ENCODE assay signal across 8 cellular contexts in the genomic region with DNA sequence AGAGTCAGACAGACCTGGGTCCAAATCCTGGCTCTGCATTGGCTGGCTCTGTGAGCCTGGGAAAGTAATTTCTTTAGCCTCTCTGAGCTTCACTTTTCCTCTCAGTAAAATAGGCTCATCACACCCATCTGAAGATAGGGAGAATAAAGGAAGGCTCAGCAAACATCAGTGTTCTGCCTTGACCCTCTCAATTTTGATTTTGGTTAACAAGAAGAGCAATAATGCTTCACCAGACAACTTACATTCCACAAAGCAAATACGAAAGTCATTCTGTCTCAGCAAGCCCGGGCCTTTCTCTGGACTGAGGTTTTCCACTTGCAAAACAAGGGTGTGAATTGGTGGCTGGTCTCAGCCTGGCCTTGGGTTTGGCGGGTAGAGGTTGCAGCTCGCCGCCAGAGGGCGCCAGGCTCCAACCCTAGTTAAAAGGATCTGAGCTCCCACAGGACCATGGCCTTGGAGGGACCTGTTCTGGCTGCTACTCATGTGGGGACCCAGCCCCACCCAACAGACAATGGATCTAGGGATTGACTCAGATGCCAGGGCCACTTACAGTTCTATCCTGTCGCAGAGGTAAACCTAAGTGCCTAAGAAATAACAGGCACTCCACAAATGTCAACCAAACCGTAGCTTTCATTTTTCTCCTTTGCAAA. TPM values are rescaled to one million over a fixed set of nuclear protein-coding genes. Genes with fewer than 3 reads are reported as not detected.
DNase-seq lines count a peak whose midpoint lies in the region; ATAC-seq, FAIRE-seq and TF ChIP-seq lines count a peak whose summit lies in the region.

No MANE protein-coding gene starts in this region.

- DNase-seq in A549 (ENCODE audit: low read depth in 1 of 2, low spot score in 1 of 2) (peak; percentile 76 to 85), GM18507 (ENCODE audit: extremely low spot score, insufficient read length, low read depth) (peak; percentile 38), NCI-H187 treated with DMSO at 0.1 percent for 48 hours (lab: John Stamatoyannopoulos, UW) (peak; percentile 40), T1000 (lab: John Stamatoyannopoulos, UW) (peak; percentile 68), amygdala (lab: John Stamatoyannopoulos, UW) (peak in 55 of 56 donors; percentile 5 to 84 (median 52)), right cardiac atrium (peak; percentile 83 to 93 (median 91)), sigmoid colon (peak; percentile 90)

- H3K4me1 ChIP-seq in A549 (no peaks in the 10 kb centered on the region), right cardiac atrium (ENCODE audit: control insufficient read depth, insufficient read depth, low read length) (no peaks in the 10 kb centered on the region), sigmoid colon (no peaks in the 10 kb centered on the region)

- intact Hi-C loops in right cardiac atrium (cut with DNase I) (loop anchor here (2.0 to 10.0 kb wide), 5 partner anchors 48 to 101 kb away; no protein-coding TSS in a partner anchor), sigmoid colon (cut with DNase I) (loop anchor here (1.0 to 10.0 kb wide), 4 partner anchors 51 to 221 kb away; no protein-coding TSS in a partner anchor)

- H3K4me2 ChIP-seq in A549: no peak overlapping the region

- TF ChIP-seq CTCF in A549 (IDR thresholded peaks at IDR 0.05): peak; percentile 98
- TF ChIP-seq CTCF in sigmoid colon (IDR thresholded peaks at IDR 0.05): peak; percentile 45 to 89 (median 83)

- WGBS in A549 (ENCODE audit: missing lambda C conversion rate): 13% methylated on average over 8 of the region's 8 CpGs
- WGBS in right cardiac atrium: 13% methylated on average over 8 of the region's 8 CpGs
- WGBS in sigmoid colon, 2 donors: 11 to 14% methylated on average over 8 of the region's 8 CpGs

- H3K27me3 ChIP-seq in right cardiac atrium (ENCODE audit: control insufficient read depth, insufficient read depth) (no peaks in the 10 kb centered on the region), sigmoid colon (peaks cover 0 to 28% (median 1%) of the 10 kb centered on the region in 3 donors)

- POLR2A ChIA-PET in A549 (lab: Yijun Ruan, JAX): interaction anchor here (0.5 to 0.9 kb wide), 2 partner anchors 25 to 243 kb away, joined by 3 read pairs; a partner anchor contains a TSS

- no peaks in the 10 kb centered on the region for H3K36me3 ChIP-seq in sigmoid colon

- FAIRE-seq in A549 (lab: Jason Lieb, UNC) (peak; percentile 79), GM18507 (lab: Jason Lieb, UNC) (peak; percentile 92)

- CTCF ChIA-PET in A549 (lab: Yijun Ruan, JAX): interaction anchor here (0.6 to 22.4 kb wide), 58 partner anchors 9 to 387 kb away, joined by 3 to 657 read pairs (median 6); a partner anchor contains a TSS

- peak; percentile 91 to 94 for TF ChIP-seq RAD21 in A549 (conservative IDR thresholded peaks at IDR 0.05 in 1 of 2, IDR thresholded peaks at IDR 0.05 in 1 of 2)

- TF ChIP-seq EP300 in A549 (IDR thresholded peaks at IDR 0.05): no peak
- TF ChIP-seq EP300 in sigmoid colon (IDR thresholded peaks at IDR 0.05): no peak

- no peak overlapping the region for H3K4me3 ChIP-seq in A549
- no peak overlapping the region for H3K4me3 ChIP-seq in right cardiac atrium (ENCODE audit: low read length)
- no peak overlapping the region for H3K4me3 ChIP-seq in sigmoid colon

- H3K27ac ChIP-seq in A549 (no peak overlapping the region), right cardiac atrium (ENCODE audit: low read length) (no peak overlapping the region), sigmoid colon (no peak overlapping the region)

- ATAC-seq in A549 (peak; percentile 78 to 89), right cardiac atrium (peak; percentile 88 to 90), GM21717 (IDR thresholded peaks at IDR 0.05; ENCODE audit: unreplicated experiment) (no peak)

- TF ChIP-seq POLR2A in A549 (IDR thresholded peaks at IDR 0.05; ENCODE audit: low read length): no peak
- no peak for TF ChIP-seq POLR2A in sigmoid colon (IDR thresholded peaks at IDR 0.05)

- no peaks in the 10 kb centered on the region for H3K9me3 ChIP-seq in A549
- H3K9me3 ChIP-seq in right cardiac atrium (ENCODE audit: control insufficient read depth, low read length): no peaks in the 10 kb centered on the region
- H3K9me3 ChIP-seq in sigmoid colon: no peaks in the 10 kb centered on the region

TF ChIP-seq in A549, 52 proteins besides CTCF, POLR2A, EP300 and RAD21:
- peak; percentile 94 for TF ChIP-seq SMC3 (IDR thresholded peaks at IDR 0.05)
- TF ChIP-seq, protein P1, sequence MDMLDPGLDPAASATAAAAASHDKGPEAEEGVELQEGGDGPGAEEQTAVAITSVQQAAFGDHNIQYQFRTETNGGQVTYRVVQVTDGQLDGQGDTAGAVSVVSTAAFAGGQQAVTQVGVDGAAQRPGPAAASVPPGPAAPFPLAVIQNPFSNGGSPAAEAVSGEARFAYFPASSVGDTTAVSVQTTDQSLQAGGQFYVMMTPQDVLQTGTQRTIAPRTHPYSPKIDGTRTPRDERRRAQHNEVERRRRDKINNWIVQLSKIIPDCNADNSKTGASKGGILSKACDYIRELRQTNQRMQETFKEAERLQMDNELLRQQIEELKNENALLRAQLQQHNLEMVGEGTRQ (IDR thresholded peaks at IDR 0.05): no peak

RNA-seq across cellular contexts. Expression of a gene that starts 1.6 kb away (rescaled TPM):
- polyA plus RNA-seq in A549 (2011; rRNA removed) (not detected in 2 replicates), A549 (2017; fragmentation: RNase III; extraction: RNeasy Plus Mini Kit Qiagen cat#74134 plus additional on column Dnase treatment) (not detected in 3 replicates), right cardiac atrium (not detected), sigmoid colon (not detected)
- 0.20 TPM in 1 of 2 replicates, not detected in the other for polyA plus RNA-seq in A549 (2012; cell fraction: cytosol; rRNA removed)
- not detected in 2 replicates for polyA plus RNA-seq in A549 (2012; cell fraction: nucleus; rRNA removed)
- not detected in 2 replicates for polyA minus RNA-seq in A549 (2011; rRNA and poly(A)+ RNA removed)
- total RNA-seq in right cardiac atrium (not detected), sigmoid colon (not detected)

RNA-seq across cellular contexts. Expression of a gene that starts 9.8 kb away (rescaled TPM):
- polyA plus RNA-seq in A549 (2011; rRNA removed): not detected in 2 replicates
- polyA plus RNA-seq in A549 (2012; cell fraction: cytosol; rRNA removed): not detected in 2 replicates
- polyA plus RNA-seq in A549 (2012; cell fraction: nucleus; rRNA removed): 0.07 TPM in 1 of 2 replicates, not detected in the other
- polyA plus RNA-seq in A549 (2017; fragmentation: RNase III; extraction: RNeasy Plus Mini Kit Qiagen cat#74134 plus additional on column Dnase treatment): not detected in 3 replicates
- polyA minus RNA-seq in A549 (2011; rRNA and poly(A)+ RNA removed): not detected in 2 replicates
- not detected for total RNA-seq in right cardiac atrium
- polyA plus RNA-seq in right cardiac atrium: not detected
- 1 to 10 TPM in 1 of 4 donors, not detected in 3; 3.2 TPM for total RNA-seq in sigmoid colon
- 100 to 1,000 TPM in 1 of 3 donors, 10 to 100 TPM in 2; 32.6 to 185 (median 63.1) TPM for polyA plus RNA-seq in sigmoid colon

RNA-seq across cellular contexts. Expression of a gene that starts 36.6 kb away (rescaled TPM):
- polyA plus RNA-seq in A549 (2011; rRNA removed): 3.8 and 4.1 TPM in 2 replicates
- polyA plus RNA-seq in A549 (2012; cell fraction: cytosol; rRNA removed): 7.0 and 7.5 TPM in 2 replicates
- polyA plus RNA-seq in A549 (2012; cell fraction: nucleus; rRNA removed): 8.6 and 10.5 TPM in 2 replicates
- 3.4 to 4.2 TPM (median 3.7 TPM) in 3 replicates for polyA plus RNA-seq in A549 (2017; fragmentation: RNase III; extraction: RNeasy Plus Mini Kit Qiagen cat#74134 plus additional on column Dnase treatment)
- 7.3 and 7.4 TPM in 2 replicates for polyA minus RNA-seq in A549 (2011; rRNA and poly(A)+ RNA removed)
- 10 to 100 TPM in 3 of 4 donors, 1 to 10 TPM in 1; 8.7 to 20.7 (median 15.9) TPM for total RNA-seq in right cardiac atrium
- polyA plus RNA-seq in right cardiac atrium: 8.8 TPM
- 10 to 100 TPM; 10.9 to 33.0 (median 14.9) TPM for total RNA-seq in sigmoid colon
- 1 to 10 TPM in 1 of 3 donors, under 1 TPM in 2; 0.23 to 1.6 (median 0.60) TPM for polyA plus RNA-seq in sigmoid colon

Comparison
In these comparisons a context has a peak if more than half of its experiments do, and no peak if none do; other contexts are left out.
1. DNase-seq: peak in every context shown above with its lines; median percentile 91 in right cardiac atrium; 90 in sigmoid colon; 80 in A549; 68 in T1000; 52 in amygdala; 40 in NCI-H187 treated with DMSO at 0.1 percent for 48 hours; 38 in GM18507.
2. RNA of a gene that starts 9.8 kb away (polyA plus RNA-seq): 32.6 to 185 TPM in sigmoid colon; 0.07 TPM in A549 and not detected in right cardiac atrium (single experiment); every median in the first group is over 10 times any median in the second.